In the genomic region with DNA sequence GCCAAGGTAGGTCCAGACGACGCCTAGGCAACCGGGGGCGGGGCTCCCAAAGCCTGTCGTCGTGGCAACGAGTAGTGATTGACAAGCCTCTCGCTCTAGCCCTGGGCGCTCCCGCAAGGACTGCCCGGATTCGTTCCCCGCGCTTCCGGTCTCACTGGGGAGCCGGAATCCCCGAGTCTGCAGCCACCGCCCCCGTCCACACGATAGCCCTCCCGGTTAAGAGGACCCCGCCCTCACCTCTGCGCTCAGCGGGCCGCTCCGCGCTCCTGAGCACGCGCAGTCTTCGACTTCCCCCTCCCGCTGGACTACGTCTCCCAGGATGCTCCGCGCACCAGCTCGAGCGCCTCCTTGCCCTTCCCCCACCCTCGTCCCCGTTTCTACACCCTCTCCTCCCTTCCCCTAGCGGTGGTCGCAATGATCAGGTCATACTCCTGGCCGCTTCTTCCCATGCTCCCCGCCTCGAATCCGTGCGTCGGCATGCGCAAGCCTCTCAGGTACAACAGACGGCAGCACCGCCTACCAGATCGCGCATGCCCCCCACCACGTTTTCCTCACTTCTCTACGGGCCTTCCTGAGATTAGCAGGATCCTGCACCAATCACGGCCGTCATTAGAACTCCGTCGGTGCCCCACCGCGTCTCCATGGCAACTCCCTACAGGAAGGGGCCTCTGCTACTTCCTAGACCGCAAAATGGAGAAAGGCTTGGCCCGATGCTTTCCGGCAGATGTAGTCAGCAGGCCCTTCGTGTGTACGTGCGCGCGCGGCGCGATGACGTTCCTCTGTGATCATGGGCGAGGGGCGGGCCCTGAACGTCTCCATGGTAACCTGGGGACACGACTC, we compare ENCODE assay signal across 1 cellular context.
TF ChIP-seq lines count a peak whose summit lies in the region.

A gene (minus strand): TSS at position 518 of the 840 bp plus-strand sequence. CDS start 1,946 bp downstream, outside the sequence.

TF ChIP-seq in HepG2, 621 proteins besides CTCF, POLR2A, EP300 and RAD21 (continued from another document and continues in another):
- TF ChIP-seq, protein P1, sequence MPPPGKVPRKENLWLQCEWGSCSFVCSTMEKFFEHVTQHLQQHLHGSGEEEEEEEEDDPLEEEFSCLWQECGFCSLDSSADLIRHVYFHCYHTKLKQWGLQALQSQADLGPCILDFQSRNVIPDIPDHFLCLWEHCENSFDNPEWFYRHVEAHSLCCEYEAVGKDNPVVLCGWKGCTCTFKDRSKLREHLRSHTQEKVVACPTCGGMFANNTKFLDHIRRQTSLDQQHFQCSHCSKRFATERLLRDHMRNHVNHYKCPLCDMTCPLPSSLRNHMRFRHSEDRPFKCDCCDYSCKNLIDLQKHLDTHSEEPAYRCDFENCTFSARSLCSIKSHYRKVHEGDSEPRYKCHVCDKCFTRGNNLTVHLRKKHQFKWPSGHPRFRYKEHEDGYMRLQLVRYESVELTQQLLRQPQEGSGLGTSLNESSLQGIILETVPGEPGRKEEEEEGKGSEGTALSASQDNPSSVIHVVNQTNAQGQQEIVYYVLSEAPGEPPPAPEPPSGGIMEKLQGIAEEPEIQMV (CRISPR knock-in tag; IDR thresholded peaks at IDR 0.05; ENCODE audit: low read depth): 0 out of 2 replicates have a peak, but pooled peaks have one; percentile 26
- TF ChIP-seq, protein P2, sequence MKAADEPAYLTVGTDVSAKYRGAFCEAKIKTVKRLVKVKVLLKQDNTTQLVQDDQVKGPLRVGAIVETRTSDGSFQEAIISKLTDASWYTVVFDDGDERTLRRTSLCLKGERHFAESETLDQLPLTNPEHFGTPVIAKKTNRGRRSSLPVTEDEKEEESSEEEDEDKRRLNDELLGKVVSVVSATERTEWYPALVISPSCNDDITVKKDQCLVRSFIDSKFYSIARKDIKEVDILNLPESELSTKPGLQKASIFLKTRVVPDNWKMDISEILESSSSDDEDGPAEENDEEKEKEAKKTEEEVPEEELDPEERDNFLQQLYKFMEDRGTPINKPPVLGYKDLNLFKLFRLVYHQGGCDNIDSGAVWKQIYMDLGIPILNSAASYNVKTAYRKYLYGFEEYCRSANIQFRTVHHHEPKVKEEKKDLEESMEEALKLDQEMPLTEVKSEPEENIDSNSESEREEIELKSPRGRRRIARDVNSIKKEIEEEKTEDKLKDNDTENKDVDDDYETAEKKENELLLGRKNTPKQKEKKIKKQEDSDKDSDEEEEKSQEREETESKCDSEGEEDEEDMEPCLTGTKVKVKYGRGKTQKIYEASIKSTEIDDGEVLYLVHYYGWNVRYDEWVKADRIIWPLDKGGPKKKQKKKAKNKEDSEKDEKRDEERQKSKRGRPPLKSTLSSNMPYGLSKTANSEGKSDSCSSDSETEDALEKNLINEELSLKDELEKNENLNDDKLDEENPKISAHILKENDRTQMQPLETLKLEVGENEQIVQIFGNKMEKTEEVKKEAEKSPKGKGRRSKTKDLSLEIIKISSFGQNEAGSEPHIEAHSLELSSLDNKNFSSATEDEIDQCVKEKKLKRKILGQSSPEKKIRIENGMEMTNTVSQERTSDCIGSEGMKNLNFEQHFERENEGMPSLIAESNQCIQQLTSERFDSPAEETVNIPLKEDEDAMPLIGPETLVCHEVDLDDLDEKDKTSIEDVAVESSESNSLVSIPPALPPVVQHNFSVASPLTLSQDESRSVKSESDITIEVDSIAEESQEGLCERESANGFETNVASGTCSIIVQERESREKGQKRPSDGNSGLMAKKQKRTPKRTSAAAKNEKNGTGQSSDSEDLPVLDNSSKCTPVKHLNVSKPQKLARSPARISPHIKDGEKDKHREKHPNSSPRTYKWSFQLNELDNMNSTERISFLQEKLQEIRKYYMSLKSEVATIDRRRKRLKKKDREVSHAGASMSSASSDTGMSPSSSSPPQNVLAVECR (CRISPR knock-in tag; IDR thresholded peaks at IDR 0.05; ENCODE audit: borderline replicate concordance): peak; percentile 93; the same call in 1 of the 2 replicates
- TF ChIP-seq, protein P3, sequence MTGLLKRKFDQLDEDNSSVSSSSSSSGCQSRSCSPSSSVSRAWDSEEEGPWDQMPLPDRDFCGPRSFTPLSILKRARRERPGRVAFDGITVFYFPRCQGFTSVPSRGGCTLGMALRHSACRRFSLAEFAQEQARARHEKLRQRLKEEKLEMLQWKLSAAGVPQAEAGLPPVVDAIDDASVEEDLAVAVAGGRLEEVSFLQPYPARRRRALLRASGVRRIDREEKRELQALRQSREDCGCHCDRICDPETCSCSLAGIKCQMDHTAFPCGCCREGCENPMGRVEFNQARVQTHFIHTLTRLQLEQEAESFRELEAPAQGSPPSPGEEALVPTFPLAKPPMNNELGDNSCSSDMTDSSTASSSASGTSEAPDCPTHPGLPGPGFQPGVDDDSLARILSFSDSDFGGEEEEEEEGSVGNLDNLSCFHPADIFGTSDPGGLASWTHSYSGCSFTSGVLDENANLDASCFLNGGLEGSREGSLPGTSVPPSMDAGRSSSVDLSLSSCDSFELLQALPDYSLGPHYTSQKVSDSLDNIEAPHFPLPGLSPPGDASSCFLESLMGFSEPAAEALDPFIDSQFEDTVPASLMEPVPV (CRISPR knock-in tag; IDR thresholded peaks at IDR 0.05): 0 out of 2 replicates have a peak, but pooled peaks have one; percentile 73
- TF ChIP-seq ZNF792 (CRISPR knock-in tag; IDR thresholded peaks at IDR 0.05) (peak; percentile 51; the same call in 1 of the 2 replicates), ZNF235 (CRISPR knock-in tag; IDR thresholded peaks at IDR 0.05; ENCODE audit: borderline replicate concordance) (no peak; the same call in 1 of the 2 replicates), SSRP1 (CRISPR knock-in tag; IDR thresholded peaks at IDR 0.05) (peak; percentile 76), ZFY (CRISPR knock-in tag; IDR thresholded peaks at IDR 0.05) (peak; percentile 71), ZBTB3 (CRISPR knock-in tag; IDR thresholded peaks at IDR 0.05; ENCODE audit: borderline replicate concordance, low read depth) (no peak), ZNF713 (CRISPR knock-in tag; IDR thresholded peaks at IDR 0.05) (no peak), ATF7 (IDR thresholded peaks at IDR 0.05) (no peak), ATF7 (CRISPR knock-in tag; IDR thresholded peaks at IDR 0.05) (peak; percentile 70), SIX1 (CRISPR knock-in tag; IDR thresholded peaks at IDR 0.05; ENCODE audit: borderline replicate concordance) (no peak), ZNF850 (CRISPR knock-in tag; conservative IDR thresholded peaks at IDR 0.05) (no peak), ZC3H13 (CRISPR knock-in tag; IDR thresholded peaks at IDR 0.05) (peak; percentile 93), ISX (CRISPR knock-in tag; conservative IDR thresholded peaks at IDR 0.05) (no peak), TARDBP (CRISPR knock-in tag; IDR thresholded peaks at IDR 0.05) (peak; percentile 79; the same call in 1 of the 2 replicates), SMARCE1 (IDR thresholded peaks at IDR 0.05; ENCODE audit: borderline replicate concordance) (no peak), PAX8 (CRISPR knock-in tag; IDR thresholded peaks at IDR 0.05; ENCODE audit: borderline replicate concordance) (peak; percentile 69; the same call in 1 of the 2 replicates), MAZ (IDR thresholded peaks at IDR 0.05; ENCODE audit: borderline replicate concordance, low read depth, low read length) (peak; percentile 11; the same call in 1 of the 2 replicates), MAZ (CRISPR knock-in tag; IDR thresholded peaks at IDR 0.05; ENCODE audit: low read depth) (peak; percentile 56; the same call in 1 of the 2 replicates)
- TF ChIP-seq, protein P4, sequence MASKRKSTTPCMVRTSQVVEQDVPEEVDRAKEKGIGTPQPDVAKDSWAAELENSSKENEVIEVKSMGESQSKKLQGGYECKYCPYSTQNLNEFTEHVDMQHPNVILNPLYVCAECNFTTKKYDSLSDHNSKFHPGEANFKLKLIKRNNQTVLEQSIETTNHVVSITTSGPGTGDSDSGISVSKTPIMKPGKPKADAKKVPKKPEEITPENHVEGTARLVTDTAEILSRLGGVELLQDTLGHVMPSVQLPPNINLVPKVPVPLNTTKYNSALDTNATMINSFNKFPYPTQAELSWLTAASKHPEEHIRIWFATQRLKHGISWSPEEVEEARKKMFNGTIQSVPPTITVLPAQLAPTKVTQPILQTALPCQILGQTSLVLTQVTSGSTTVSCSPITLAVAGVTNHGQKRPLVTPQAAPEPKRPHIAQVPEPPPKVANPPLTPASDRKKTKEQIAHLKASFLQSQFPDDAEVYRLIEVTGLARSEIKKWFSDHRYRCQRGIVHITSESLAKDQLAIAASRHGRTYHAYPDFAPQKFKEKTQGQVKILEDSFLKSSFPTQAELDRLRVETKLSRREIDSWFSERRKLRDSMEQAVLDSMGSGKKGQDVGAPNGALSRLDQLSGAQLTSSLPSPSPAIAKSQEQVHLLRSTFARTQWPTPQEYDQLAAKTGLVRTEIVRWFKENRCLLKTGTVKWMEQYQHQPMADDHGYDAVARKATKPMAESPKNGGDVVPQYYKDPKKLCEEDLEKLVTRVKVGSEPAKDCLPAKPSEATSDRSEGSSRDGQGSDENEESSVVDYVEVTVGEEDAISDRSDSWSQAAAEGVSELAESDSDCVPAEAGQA (IDR thresholded peaks at IDR 0.05; ENCODE audit: low read depth): peak; percentile 98
- TF ChIP-seq, protein P4 (CRISPR knock-in tag; IDR thresholded peaks at IDR 0.05; ENCODE audit: borderline replicate concordance): no peak
- TF ChIP-seq, protein P5, sequence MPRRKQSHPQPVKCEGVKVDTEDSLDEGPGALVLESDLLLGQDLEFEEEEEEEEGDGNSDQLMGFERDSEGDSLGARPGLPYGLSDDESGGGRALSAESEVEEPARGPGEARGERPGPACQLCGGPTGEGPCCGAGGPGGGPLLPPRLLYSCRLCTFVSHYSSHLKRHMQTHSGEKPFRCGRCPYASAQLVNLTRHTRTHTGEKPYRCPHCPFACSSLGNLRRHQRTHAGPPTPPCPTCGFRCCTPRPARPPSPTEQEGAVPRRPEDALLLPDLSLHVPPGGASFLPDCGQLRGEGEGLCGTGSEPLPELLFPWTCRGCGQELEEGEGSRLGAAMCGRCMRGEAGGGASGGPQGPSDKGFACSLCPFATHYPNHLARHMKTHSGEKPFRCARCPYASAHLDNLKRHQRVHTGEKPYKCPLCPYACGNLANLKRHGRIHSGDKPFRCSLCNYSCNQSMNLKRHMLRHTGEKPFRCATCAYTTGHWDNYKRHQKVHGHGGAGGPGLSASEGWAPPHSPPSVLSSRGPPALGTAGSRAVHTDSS (CRISPR knock-in tag; conservative IDR thresholded peaks at IDR 0.05): no peak
- TF ChIP-seq, protein P6, sequence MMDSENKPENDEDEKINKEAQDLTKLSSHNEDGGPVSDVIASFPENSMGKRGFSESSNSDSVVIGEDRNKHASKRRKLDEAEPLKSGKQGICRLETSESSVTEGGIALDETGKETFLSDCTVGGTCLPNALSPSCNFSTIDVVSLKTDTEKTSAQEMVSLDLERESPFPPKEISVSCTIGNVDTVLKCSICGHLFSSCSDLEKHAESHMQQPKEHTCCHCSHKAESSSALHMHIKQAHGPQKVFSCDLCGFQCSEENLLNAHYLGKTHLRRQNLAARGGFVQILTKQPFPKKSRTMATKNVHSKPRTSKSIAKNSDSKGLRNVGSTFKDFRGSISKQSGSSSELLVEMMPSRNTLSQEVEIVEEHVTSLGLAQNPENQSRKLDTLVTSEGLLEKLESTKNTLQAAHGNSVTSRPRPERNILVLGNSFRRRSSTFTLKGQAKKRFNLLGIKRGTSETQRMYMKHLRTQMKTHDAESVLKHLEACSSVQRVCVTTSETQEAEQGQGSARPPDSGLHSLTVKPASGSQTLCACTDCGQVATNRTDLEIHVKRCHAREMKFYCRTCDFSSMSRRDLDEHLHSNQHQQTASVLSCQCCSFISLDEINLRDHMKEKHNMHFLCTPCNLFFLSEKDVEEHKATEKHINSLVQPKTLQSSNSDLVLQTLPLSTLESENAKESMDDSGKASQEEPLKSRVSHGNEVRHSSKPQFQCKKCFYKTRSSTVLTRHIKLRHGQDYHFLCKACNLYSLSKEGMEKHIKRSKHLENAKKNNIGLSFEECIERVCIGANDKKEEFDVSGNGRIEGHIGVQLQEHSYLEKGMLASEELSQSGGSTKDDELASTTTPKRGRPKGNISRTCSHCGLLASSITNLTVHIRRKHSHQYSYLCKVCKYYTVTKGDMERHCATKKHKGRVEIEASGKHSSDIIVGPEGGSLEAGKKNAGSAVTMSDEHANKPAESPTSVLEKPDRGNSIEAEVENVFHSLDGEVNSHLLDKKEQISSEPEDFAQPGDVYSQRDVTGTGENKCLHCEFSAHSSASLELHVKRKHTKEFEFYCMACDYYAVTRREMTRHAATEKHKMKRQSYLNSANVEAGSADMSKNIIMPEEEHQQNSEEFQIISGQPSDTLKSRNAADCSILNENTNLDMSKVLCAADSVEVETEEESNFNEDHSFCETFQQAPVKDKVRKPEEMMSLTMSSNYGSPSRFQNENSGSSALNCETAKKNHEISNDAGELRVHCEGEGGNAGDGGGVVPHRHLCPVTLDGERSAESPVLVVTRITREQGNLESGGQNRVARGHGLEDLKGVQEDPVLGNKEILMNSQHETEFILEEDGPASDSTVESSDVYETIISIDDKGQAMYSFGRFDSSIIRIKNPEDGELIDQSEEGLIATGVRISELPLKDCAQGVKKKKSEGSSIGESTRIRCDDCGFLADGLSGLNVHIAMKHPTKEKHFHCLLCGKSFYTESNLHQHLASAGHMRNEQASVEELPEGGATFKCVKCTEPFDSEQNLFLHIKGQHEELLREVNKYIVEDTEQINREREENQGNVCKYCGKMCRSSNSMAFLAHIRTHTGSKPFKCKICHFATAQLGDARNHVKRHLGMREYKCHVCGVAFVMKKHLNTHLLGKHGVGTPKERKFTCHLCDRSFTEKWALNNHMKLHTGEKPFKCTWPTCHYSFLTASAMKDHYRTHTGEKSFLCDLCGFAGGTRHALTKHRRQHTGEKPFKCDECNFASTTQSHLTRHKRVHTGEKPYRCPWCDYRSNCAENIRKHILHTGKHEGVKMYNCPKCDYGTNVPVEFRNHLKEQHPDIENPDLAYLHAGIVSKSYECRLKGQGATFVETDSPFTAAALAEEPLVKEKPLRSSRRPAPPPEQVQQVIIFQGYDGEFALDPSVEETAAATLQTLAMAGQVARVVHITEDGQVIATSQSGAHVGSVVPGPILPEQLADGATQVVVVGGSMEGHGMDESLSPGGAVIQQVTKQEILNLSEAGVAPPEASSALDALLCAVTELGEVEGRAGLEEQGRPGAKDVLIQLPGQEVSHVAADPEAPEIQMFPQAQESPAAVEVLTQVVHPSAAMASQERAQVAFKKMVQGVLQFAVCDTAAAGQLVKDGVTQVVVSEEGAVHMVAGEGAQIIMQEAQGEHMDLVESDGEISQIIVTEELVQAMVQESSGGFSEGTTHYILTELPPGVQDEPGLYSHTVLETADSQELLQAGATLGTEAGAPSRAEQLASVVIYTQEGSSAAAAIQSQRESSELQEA (CRISPR knock-in tag; IDR thresholded peaks at IDR 0.05; ENCODE audit: not compliant biosample characterization): peak; percentile 33
